8 cellular contexts compared by ENCODE assay signal in the genomic region with DNA sequence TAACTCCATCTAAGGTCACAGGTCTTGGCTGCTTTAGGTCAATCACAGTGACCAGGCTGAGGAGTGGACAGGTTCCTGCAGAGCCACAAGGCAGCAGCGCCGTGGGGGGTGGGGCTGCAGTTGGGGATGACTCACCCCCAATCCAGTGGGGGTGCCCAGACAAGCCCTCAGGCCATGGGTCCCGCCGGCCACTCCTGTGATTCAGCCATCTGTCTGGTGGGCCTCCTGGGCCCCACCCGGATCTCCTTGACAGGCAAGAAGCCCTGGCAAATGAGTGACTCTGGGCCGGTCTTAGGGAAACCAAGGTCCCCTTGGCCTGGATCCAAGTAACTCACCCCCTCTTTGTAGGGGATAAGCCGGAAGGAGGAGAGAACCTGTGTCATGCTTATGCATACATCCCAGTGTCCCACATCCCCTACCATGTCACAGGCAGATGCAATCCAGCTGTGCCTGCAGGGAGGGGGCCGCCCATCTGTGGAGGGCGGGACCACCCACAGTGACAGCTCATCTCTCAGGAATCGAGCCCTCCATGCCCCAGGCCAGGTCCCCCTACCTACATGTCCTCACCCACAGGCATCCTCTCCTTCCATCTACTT.
DNase-seq lines count a peak whose midpoint lies in the region; ATAC-seq and TF ChIP-seq lines count a peak whose summit lies in the region.

No MANE protein-coding gene starts in this region.

- TF ChIP-seq CTCF in foreskin fibroblast (IDR thresholded peaks at IDR 0.05; ENCODE audit: low read depth, low read length) (no peak), retinal pigment epithelial cell (conservative IDR thresholded peaks at IDR 0.05; ENCODE audit: low read depth, low read length) (no peak)

- peak; percentile 50 for ATAC-seq in SK-N-SH treated with all-trans-retinoic acid at 6 μM for 48 hours
- no peak for ATAC-seq in HG02973 (IDR thresholded peaks at IDR 0.05; ENCODE audit: unreplicated experiment)

- DNase-seq in GM04503 (ENCODE audit: low read depth) (peak; percentile 43), foreskin fibroblast (peak; percentile 97 to 98), retinal pigment epithelial cell (ENCODE audit: low read depth) (no peak), SIG-M5 treated with dmso at 0.1 percent for 504 hours (lab: John Stamatoyannopoulos, UW; ENCODE audit: unreplicated experiment) (no peak), NCI-H146 (lab: John Stamatoyannopoulos, UW) (no peak), foreskin melanocyte (no peak)

- H3K4me3 ChIP-seq in foreskin fibroblast (ENCODE audit: low read depth in 1 of 2, low read length in 2 of 2): peak overlapping the region; percentile 19 to 63
- peak overlapping the region; percentile 45 for H3K4me3 ChIP-seq in retinal pigment epithelial cell (ENCODE audit: low read length)

TF ChIP-seq in SK-N-SH treated with all-trans-retinoic acid at 6 μM for 48 hours, 23 proteins besides CTCF, POLR2A, EP300 and RAD21:
- TF ChIP-seq, protein P1, sequence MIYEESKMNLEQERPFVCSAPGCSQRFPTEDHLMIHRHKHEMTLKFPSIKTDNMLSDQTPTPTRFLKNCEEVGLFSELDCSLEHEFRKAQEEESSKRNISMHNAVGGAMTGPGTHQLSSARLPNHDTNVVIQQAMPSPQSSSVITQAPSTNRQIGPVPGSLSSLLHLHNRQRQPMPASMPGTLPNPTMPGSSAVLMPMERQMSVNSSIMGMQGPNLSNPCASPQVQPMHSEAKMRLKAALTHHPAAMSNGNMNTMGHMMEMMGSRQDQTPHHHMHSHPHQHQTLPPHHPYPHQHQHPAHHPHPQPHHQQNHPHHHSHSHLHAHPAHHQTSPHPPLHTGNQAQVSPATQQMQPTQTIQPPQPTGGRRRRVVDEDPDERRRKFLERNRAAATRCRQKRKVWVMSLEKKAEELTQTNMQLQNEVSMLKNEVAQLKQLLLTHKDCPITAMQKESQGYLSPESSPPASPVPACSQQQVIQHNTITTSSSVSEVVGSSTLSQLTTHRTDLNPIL (CRISPR knock-in tag; IDR thresholded peaks at IDR 0.05; ENCODE audit: low read depth): no peak
- TF ChIP-seq ZNF70 (CRISPR knock-in tag; IDR thresholded peaks at IDR 0.05) (no peak), GLIS3 (CRISPR knock-in tag; IDR thresholded peaks at IDR 0.05) (no peak), ARNTL (CRISPR knock-in tag; IDR thresholded peaks at IDR 0.05; ENCODE audit: borderline replicate concordance, low read depth) (no peak), SNAI2 (CRISPR knock-in tag; IDR thresholded peaks at IDR 0.05) (no peak), TOX (CRISPR knock-in tag; IDR thresholded peaks at IDR 0.05; ENCODE audit: borderline replicate concordance) (no peak), BACH2 (CRISPR knock-in tag; IDR thresholded peaks at IDR 0.05; ENCODE audit: borderline replicate concordance) (no peak), ZC3H10 (CRISPR knock-in tag; IDR thresholded peaks at IDR 0.05) (no peak), CSDC2 (CRISPR knock-in tag; IDR thresholded peaks at IDR 0.05) (no peak)
- TF ChIP-seq, protein P2, sequence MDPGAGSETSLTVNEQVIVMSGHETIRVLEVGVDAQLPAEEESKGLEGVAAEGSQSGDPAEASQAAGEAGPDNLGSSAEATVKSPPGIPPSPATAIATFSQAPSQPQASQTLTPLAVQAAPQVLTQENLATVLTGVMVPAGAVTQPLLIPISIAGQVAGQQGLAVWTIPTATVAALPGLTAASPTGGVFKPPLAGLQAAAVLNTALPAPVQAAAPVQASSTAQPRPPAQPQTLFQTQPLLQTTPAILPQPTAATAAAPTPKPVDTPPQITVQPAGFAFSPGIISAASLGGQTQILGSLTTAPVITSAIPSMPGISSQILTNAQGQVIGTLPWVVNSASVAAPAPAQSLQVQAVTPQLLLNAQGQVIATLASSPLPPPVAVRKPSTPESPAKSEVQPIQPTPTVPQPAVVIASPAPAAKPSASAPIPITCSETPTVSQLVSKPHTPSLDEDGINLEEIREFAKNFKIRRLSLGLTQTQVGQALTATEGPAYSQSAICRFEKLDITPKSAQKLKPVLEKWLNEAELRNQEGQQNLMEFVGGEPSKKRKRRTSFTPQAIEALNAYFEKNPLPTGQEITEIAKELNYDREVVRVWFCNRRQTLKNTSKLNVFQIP (CRISPR knock-in tag; IDR thresholded peaks at IDR 0.05; ENCODE audit: borderline replicate concordance, low read depth): no peak

Comparison
In these comparisons a context has a peak if more than half of its experiments do, and no peak if none do; other contexts are left out.
1. DNase-seq: peak in GM04503 (single experiment) and foreskin fibroblast (2 of 2); none in retinal pigment epithelial cell (single experiment), SIG-M5 treated with dmso at 0.1 percent for 504 hours (single experiment), NCI-H146 (single experiment) and foreskin melanocyte (single experiment).